ENCODE assay signal across 8 cellular contexts in the genomic region with DNA sequence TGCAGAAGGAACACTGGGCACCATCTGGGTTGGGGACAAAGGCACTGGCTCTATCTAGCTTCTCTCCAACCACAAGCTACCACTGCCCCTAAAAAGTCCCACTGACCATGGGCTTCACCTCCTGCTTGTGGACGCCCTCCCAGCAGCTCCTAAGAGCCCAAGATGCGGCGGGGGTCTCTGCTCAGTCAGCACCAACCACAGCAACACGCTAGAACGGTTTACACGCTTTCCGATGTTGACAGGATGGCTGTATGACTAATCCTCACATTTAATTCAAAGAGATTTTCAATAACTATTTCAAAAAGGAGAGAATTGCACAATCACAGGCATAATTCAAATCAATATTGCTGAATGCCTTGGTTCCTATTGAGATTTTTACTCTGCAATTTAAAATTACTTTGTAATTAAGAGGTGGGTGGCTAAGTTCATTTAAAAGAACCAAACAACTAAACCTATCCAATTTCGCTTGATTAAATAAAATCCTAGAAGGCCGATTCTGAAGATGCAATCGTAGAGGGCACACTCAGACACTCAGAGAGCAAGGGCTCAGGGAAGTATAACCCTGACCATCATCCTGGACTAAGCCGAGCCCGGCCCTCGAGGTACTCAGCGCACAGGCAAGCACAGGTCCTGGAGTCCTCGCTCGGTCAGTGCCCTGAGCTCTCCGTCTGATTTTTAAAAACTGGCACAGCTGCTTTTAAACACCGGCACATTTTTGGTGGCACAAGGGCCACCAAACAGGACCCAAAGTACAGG.
DNase-seq lines count a peak whose midpoint lies in the region; ATAC-seq and TF ChIP-seq lines count a peak whose summit lies in the region.
"Not testable (repeated sequence)": the region's sequence is repeated elsewhere in the genome, so short reads cannot be mapped to it uniquely, and the experiment has no call there.

No MANE protein-coding gene starts in this region.

- H3K4me3 ChIP-seq in BE2C (ENCODE audit: low read depth, low read length): peak overlapping the region; percentile 51
- peak overlapping the region; percentile 47 for H3K4me3 ChIP-seq in SU-DHL-6 (ENCODE audit: insufficient read depth, low read length, poor library complexity, severe bottlenecking)
- peak overlapping the region; percentile 29 for H3K4me3 ChIP-seq in astrocyte of the spinal cord (ENCODE audit: low read depth, low read length)
- peak overlapping the region; percentile 47 to 57 for H3K4me3 ChIP-seq in foreskin fibroblast (ENCODE audit: low read depth in 1 of 2, low read length in 2 of 2)
- peak overlapping the region; percentile 53 for H3K4me3 ChIP-seq in mesodermal cell (ENCODE audit: extremely low read depth, insufficient read depth, low read length, poor library complexity, severe bottlenecking)
- H3K4me3 ChIP-seq in smooth muscle cell: peak overlapping the region; percentile 38

- not testable (repeated sequence) for H3K27me3 ChIP-seq in BE2C; SU-DHL-6 (ENCODE audit: low read length); smooth muscle cell (ENCODE audit: low read depth)

- not testable (repeated sequence) for H3F3A ChIP-seq in SU-DHL-6 (ENCODE audit: insufficient read depth); smooth muscle cell (ENCODE audit: low read depth)

- H3K27ac ChIP-seq in SU-DHL-6 (ENCODE audit: low read depth, low read length); mesodermal cell (ENCODE audit: low read depth, low read length, severe bottlenecking); smooth muscle cell (ENCODE audit: low read depth): not testable (repeated sequence)

- in situ Hi-C loops in astrocyte of the spinal cord (cut with HindIII; ENCODE audit: low sequenced_read_pairs): not testable (repeated sequence)

- peak; percentile 28 for ATAC-seq in GM21360 (IDR thresholded peaks at IDR 0.05; ENCODE audit: unreplicated experiment)
- ATAC-seq in HG03354 (IDR thresholded peaks at IDR 0.05; ENCODE audit: poor library complexity, severe bottlenecking, unreplicated experiment): peak; percentile 14

- H3K4me2 ChIP-seq in SU-DHL-6 (ENCODE audit: low read depth, low read length, poor library complexity, severe bottlenecking) (peak overlapping the region; percentile 49), smooth muscle cell (peak overlapping the region; percentile 77)

- H3K36me3 ChIP-seq in BE2C; SU-DHL-6 (ENCODE audit: low read length); mesodermal cell (ENCODE audit: control insufficient read depth, insufficient read depth, low read length); smooth muscle cell (ENCODE audit: low read depth): not testable (repeated sequence)

- not testable (repeated sequence) for H2AFZ ChIP-seq in SU-DHL-6 (ENCODE audit: low read depth, low read length, severe bottlenecking); smooth muscle cell (ENCODE audit: low read depth)

- H4K20me1 ChIP-seq in SU-DHL-6 (ENCODE audit: low read depth, low read length): not testable (repeated sequence)
- peaks cover 22% of the 10 kb centered on the region for H4K20me1 ChIP-seq in smooth muscle cell (ENCODE audit: low read depth)

- TF ChIP-seq CTCF in BE2C (IDR thresholded peaks at IDR 0.05; ENCODE audit: low read depth, low read length); SU-DHL-6 (IDR thresholded peaks at IDR 0.05; ENCODE audit: insufficient read depth, low read length, poor library complexity, severe bottlenecking); astrocyte of the spinal cord (IDR thresholded peaks at IDR 0.05; ENCODE audit: low read depth, low read length); foreskin fibroblast (IDR thresholded peaks at IDR 0.05; ENCODE audit: low read depth, low read length); smooth muscle cell (IDR thresholded peaks at IDR 0.05; ENCODE audit: borderline replicate concordance, insufficient read depth, poor library complexity, severe bottlenecking): not testable (repeated sequence)

- 0% methylated on average over 1 of the region's 18 CpGs; no CpG with 5 or more reads in 1 of the 2 experiments for WGBS in mesodermal cell (ENCODE audit: insufficient coverage in 2 of 2), 2 experiments
- 38% methylated on average over 2 of the region's 18 CpGs for WGBS in smooth muscle cell (ENCODE audit: low lambda C conversion rate)

- H3K79me2 ChIP-seq in SU-DHL-6 (ENCODE audit: insufficient read depth, low read length): not testable (repeated sequence)
- peaks cover 12% of the 10 kb centered on the region for H3K79me2 ChIP-seq in smooth muscle cell (ENCODE audit: low read depth)

- peak overlapping the region; percentile 66 for H3K9ac ChIP-seq in SU-DHL-6 (ENCODE audit: low read length)
- not testable (repeated sequence) for H3K9ac ChIP-seq in smooth muscle cell (ENCODE audit: low read depth)

- not testable (repeated sequence) for H3K4me1 ChIP-seq in BE2C; mesodermal cell (ENCODE audit: control insufficient read depth, insufficient read depth, low read length, poor library complexity, severe bottlenecking); smooth muscle cell (ENCODE audit: low read depth)

- DNase-seq in BE2C; astrocyte of the spinal cord (ENCODE audit: low read depth, low spot score); foreskin fibroblast; smooth muscle cell (lab: John Stamatoyannopoulos, UW; ENCODE audit: unreplicated experiment): not testable (repeated sequence)

- H3K9me3 ChIP-seq in BE2C; SU-DHL-6 (ENCODE audit: insufficient read depth, low read length); mesodermal cell (ENCODE audit: control insufficient read depth, low read length); smooth muscle cell (replicated peaks; ENCODE audit: low read depth): not testable (repeated sequence)

- not testable (repeated sequence) for H3K9me2 ChIP-seq in SU-DHL-6 (replicated peaks; ENCODE audit: insufficient read depth, low read length)
